ENCODE assay signal across 2 cellular contexts in the genomic region with DNA sequence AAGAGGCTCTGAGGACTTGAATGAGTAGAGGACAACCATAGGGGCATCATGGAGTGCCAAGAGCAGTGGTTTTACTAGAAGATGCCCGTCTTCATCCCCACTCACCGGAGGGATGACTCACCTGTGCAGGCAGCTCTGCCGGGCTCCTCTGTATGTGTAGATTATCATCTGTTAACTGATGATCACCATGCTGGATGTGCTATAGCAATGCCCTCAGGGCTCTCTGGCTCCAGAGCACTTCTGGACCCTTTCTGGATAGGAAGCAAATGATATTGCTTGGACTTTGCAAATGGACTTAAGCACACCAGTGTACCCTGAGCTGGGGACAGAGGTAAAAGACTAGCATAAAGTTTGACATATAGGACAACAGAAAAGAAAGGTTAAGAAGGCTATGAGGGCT.
A peak's percentile ranks its signal among the peaks of the same experiment; 100 is the strongest.
TF ChIP-seq lines count a peak whose summit lies in the region.

No MANE protein-coding gene starts in this region.

TF ChIP-seq in HepG2, 621 proteins besides CTCF, POLR2A, EP300 and RAD21 (continues in another document):
- TF ChIP-seq ZZZ3 (CRISPR knock-in tag; IDR thresholded peaks at IDR 0.05; ENCODE audit: borderline replicate concordance) (no peak), GATAD2A (CRISPR knock-in tag; IDR thresholded peaks at IDR 0.05) (no peak), TMF1 (CRISPR knock-in tag; IDR thresholded peaks at IDR 0.05; ENCODE audit: low read depth) (no peak), ZSCAN12 (CRISPR knock-in tag; IDR thresholded peaks at IDR 0.05) (no peak), ELF3 (CRISPR knock-in tag; IDR thresholded peaks at IDR 0.05) (no peak), SMC3 (IDR thresholded peaks at IDR 0.05; ENCODE audit: low read length) (no peak), TGIF2 (CRISPR knock-in tag; IDR thresholded peaks at IDR 0.05) (no peak), HNF4A (CRISPR knock-in tag; IDR thresholded peaks at IDR 0.05) (peak; percentile 69), HNF4G (IDR thresholded peaks at IDR 0.05; ENCODE audit: borderline replicate concordance, low read depth, low read length) (0 out of 2 replicates have a peak, but pooled peaks have one; percentile 19), HNF4G (CRISPR knock-in tag; IDR thresholded peaks at IDR 0.05; ENCODE audit: borderline replicate concordance, low read depth) (no peak), HOXA9 (CRISPR knock-in tag; IDR thresholded peaks at IDR 0.05; ENCODE audit: borderline replicate concordance) (no peak), SAP130 (CRISPR knock-in tag; IDR thresholded peaks at IDR 0.05; ENCODE audit: low read depth) (no peak), ESRRA (CRISPR knock-in tag; IDR thresholded peaks at IDR 0.05; ENCODE audit: low read depth) (no peak; the same call in 1 of the 2 replicates), ZSCAN31 (CRISPR knock-in tag; IDR thresholded peaks at IDR 0.05; ENCODE audit: low read depth) (no peak), ZNF782 (CRISPR knock-in tag; IDR thresholded peaks at IDR 0.05; ENCODE audit: borderline replicate concordance) (no peak), U2AF1 (optimal IDR thresholded peaks at IDR 0.05; ENCODE audit: low read depth, low read length) (no peak), NCOR1 (IDR thresholded peaks at IDR 0.05; ENCODE audit: borderline replicate concordance, low read length) (no peak), ZSCAN20 (CRISPR knock-in tag; IDR thresholded peaks at IDR 0.05; ENCODE audit: borderline replicate concordance) (no peak), FOSL2 (CRISPR knock-in tag; IDR thresholded peaks at IDR 0.05) (peak; percentile 69), ZNF180 (CRISPR knock-in tag; IDR thresholded peaks at IDR 0.05; ENCODE audit: borderline replicate concordance, low read depth) (no peak), ZMYM2 (CRISPR knock-in tag; IDR thresholded peaks at IDR 0.05) (no peak), ZBTB8A (CRISPR knock-in tag; IDR thresholded peaks at IDR 0.05; ENCODE audit: borderline replicate concordance, low read depth) (no peak), CBFB (CRISPR knock-in tag; IDR thresholded peaks at IDR 0.05) (no peak), KAT2B (IDR thresholded peaks at IDR 0.05; ENCODE audit: borderline replicate concordance, low read depth, low read length) (no peak), TOE1 (CRISPR knock-in tag; IDR thresholded peaks at IDR 0.05) (no peak), MATR3 (CRISPR knock-in tag; IDR thresholded peaks at IDR 0.05) (no peak), SOX5 (CRISPR knock-in tag; IDR thresholded peaks at IDR 0.05; ENCODE audit: borderline replicate concordance) (peak; percentile 11; the same call in 1 of the 2 replicates), DMAP1 (CRISPR knock-in tag; IDR thresholded peaks at IDR 0.05) (no peak), TAF15 (IDR thresholded peaks at IDR 0.05; ENCODE audit: low read depth, low read length, poor library complexity, severe bottlenecking) (no peak), ZNF549 (CRISPR knock-in tag; IDR thresholded peaks at IDR 0.05) (no peak), KLF15 (CRISPR knock-in tag; IDR thresholded peaks at IDR 0.05; ENCODE audit: borderline replicate concordance) (no peak), HDAC2 (CRISPR knock-in tag; IDR thresholded peaks at IDR 0.05) (0 out of 2 replicates have a peak, but pooled peaks have one; percentile 22), SALL1 (CRISPR knock-in tag; IDR thresholded peaks at IDR 0.05) (peak; percentile 17; the same call in 1 of the 2 replicates)
- TF ChIP-seq, protein P1, sequence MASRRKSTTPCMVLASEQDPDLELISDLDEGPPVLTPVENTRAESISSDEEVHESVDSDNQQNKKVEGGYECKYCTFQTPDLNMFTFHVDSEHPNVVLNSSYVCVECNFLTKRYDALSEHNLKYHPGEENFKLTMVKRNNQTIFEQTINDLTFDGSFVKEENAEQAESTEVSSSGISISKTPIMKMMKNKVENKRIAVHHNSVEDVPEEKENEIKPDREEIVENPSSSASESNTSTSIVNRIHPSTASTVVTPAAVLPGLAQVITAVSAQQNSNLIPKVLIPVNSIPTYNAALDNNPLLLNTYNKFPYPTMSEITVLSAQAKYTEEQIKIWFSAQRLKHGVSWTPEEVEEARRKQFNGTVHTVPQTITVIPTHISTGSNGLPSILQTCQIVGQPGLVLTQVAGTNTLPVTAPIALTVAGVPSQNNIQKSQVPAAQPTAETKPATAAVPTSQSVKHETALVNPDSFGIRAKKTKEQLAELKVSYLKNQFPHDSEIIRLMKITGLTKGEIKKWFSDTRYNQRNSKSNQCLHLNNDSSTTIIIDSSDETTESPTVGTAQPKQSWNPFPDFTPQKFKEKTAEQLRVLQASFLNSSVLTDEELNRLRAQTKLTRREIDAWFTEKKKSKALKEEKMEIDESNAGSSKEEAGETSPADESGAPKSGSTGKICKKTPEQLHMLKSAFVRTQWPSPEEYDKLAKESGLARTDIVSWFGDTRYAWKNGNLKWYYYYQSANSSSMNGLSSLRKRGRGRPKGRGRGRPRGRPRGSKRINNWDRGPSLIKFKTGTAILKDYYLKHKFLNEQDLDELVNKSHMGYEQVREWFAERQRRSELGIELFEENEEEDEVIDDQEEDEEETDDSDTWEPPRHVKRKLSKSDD (CRISPR knock-in tag; IDR thresholded peaks at IDR 0.05; ENCODE audit: low read depth) = no peak
- TF ChIP-seq, protein P2, sequence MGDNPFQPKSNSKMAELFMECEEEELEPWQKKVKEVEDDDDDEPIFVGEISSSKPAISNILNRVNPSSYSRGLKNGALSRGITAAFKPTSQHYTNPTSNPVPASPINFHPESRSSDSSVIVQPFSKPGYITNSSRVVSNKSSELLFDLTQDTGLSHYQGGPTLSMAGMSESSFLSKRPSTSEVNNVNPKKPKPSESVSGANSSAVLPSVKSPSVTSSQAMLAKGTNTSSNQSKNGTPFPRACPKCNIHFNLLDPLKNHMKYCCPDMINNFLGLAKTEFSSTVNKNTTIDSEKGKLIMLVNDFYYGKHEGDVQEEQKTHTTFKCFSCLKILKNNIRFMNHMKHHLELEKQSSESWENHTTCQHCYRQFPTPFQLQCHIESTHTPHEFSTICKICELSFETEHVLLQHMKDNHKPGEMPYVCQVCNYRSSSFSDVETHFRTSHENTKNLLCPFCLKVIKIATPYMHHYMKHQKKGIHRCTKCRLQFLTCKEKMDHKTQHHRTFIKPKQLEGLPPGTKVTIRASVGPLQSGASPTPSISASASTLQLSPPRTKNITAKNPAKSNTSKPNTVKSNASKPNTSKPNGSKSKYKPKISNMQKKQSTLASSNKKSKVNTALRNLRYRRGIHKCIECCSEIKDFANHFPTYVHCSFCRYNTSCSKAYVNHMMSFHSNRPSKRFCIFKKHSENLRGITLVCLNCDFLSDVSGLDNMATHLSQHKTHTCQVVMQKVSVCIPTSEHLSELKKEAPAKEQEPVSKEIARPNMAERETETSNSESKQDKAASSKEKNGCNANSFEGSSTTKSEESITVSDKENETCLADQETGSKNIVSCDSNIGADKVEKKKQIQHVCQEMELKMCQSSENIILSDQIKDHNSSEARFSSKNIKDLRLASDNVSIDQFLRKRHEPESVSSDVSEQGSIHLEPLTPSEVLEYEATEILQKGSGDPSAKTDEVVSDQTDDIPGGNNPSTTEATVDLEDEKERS (CRISPR knock-in tag; IDR thresholded peaks at IDR 0.05) = no peak
- TF ChIP-seq, protein P3, sequence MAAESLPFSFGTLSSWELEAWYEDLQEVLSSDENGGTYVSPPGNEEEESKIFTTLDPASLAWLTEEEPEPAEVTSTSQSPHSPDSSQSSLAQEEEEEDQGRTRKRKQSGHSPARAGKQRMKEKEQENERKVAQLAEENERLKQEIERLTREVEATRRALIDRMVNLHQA (CRISPR knock-in tag; IDR thresholded peaks at IDR 0.05) = no peak

TF ChIP-seq in WTC11, 78 proteins besides CTCF, POLR2A, EP300 and RAD21:
- TF ChIP-seq SP1 (CRISPR knock-in tag; conservative IDR thresholded peaks at IDR 0.05) (no peak), NR2C2 (CRISPR knock-in tag; IDR thresholded peaks at IDR 0.05) (no peak), TEAD1 (CRISPR knock-in tag; IDR thresholded peaks at IDR 0.05) (no peak)
- TF ChIP-seq, protein P4, sequence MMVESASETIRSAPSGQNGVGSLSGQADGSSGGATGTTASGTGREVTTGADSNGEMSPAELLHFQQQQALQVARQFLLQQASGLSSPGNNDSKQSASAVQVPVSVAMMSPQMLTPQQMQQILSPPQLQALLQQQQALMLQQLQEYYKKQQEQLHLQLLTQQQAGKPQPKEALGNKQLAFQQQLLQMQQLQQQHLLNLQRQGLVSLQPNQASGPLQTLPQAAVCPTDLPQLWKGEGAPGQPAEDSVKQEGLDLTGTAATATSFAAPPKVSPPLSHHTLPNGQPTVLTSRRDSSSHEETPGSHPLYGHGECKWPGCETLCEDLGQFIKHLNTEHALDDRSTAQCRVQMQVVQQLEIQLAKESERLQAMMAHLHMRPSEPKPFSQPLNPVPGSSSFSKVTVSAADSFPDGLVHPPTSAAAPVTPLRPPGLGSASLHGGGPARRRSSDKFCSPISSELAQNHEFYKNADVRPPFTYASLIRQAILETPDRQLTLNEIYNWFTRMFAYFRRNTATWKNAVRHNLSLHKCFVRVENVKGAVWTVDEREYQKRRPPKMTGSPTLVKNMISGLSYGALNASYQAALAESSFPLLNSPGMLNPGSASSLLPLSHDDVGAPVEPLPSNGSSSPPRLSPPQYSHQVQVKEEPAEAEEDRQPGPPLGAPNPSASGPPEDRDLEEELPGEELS (CRISPR knock-in tag; IDR thresholded peaks at IDR 0.05) = no peak
- TF ChIP-seq, protein P5, sequence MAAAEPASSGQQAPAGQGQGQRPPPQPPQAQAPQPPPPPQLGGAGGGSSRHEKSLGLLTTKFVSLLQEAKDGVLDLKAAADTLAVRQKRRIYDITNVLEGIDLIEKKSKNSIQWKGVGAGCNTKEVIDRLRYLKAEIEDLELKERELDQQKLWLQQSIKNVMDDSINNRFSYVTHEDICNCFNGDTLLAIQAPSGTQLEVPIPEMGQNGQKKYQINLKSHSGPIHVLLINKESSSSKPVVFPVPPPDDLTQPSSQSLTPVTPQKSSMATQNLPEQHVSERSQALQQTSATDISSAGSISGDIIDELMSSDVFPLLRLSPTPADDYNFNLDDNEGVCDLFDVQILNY (CRISPR knock-in tag; IDR thresholded peaks at IDR 0.05) = no peak
